Comparison of ENCODE assay signal across 23 cellular contexts in the genomic region with DNA sequence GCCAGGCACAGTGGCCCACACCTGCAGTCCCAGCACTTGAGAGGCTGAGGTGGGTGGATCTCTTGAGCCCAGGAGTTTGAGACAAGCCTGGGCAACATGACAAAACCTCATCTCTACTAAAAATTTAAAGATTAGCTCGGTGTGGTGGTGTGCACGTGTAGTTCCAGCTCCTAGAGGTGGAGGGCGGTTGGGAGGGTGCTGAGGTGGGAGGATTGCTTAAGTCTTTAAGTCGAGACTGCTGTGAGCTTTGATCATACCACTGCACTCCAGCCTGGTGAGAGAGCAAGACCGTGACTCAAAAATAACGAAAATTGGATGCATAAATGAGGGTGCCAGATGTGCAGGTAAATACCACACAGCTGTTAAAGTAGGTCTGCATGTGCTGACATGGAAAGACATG. TPM values are rescaled to one million over a fixed set of nuclear protein-coding genes. Genes with fewer than 3 reads are reported as not detected.
DNase-seq lines count a peak whose midpoint lies in the region; ATAC-seq, FAIRE-seq and TF ChIP-seq lines count a peak whose summit lies in the region.
"Had no signal": no experiment of that assay in that cellular context is flagged by ENCODE, and none has a peak within 500 bp of the region (broad histone marks: within the 10 kb centered on the region; RNA-seq: fewer than 3 reads in every experiment).

No MANE protein-coding gene starts in this region.

- H3K27ac Mint-ChIP-seq in endodermal cell: no peak overlapping the region
- H3K27ac Mint-ChIP-seq: CD4-positive, alpha-beta memory T cell had no signal

- DNase-seq in NCI-H2171 treated with DMSO at 0.1 percent for 48 hours (lab: John Stamatoyannopoulos, UW): peak; percentile 6
- no peak for DNase-seq in NCI-H2171 (lab: John Stamatoyannopoulos, UW)
- peak; percentile 12 for DNase-seq in NB4 (ENCODE audit: low read depth)
- DNase-seq in endodermal cell: no peak
- peak; percentile 44 for DNase-seq in small intestine
- DNase-seq in DMS153 treated with DMSO at 0.1 percent for 48 hours (lab: John Stamatoyannopoulos, UW; ENCODE audit: unreplicated experiment): no peak
- no peak for DNase-seq in SIG-M5 treated with dmso at 0.1 percent for 504 hours (lab: John Stamatoyannopoulos, UW; ENCODE audit: unreplicated experiment)
- DNase-seq: 8988T; CD4-positive, alpha-beta memory T cell; DMS53; GDM1; HCEC 1CT; IMR-90; Kasumi-1; NCI-H1694 treated with DMSO at 0.1 percent for 48 hours; NCI-H748 treated with DMSO at 0.1 percent for 48 hours; T-helper 1 cell had no signal

- H3K4me3 Mint-ChIP-seq in endodermal cell: no peak overlapping the region
- H3K4me3 Mint-ChIP-seq: CD4-positive, alpha-beta memory T cell had no signal

- no peak overlapping the region for H3K4me3 ChIP-seq in NB4 (ENCODE audit: low read depth, low read length)
- no peak overlapping the region for H3K4me3 ChIP-seq in endodermal cell (ENCODE audit: low read length)
- H3K4me3 ChIP-seq in small intestine (ENCODE audit: low read depth in 1 of 2, low read length in 2 of 2): no peak overlapping the region
- H3K4me3 ChIP-seq: BLaER1 treated with 17β-estradiol and CSF1 and Interleukin-3, amounts not matched to agents 10 nM and 100 nM; Peyer's patch; SJSA1 had no signal

- H3K27ac ChIP-seq in endodermal cell (ENCODE audit: low read depth, low read length) (no peak overlapping the region), small intestine (ENCODE audit: low read depth in 1 of 2, low read length in 1 of 2) (peak overlapping the region in 1 of 2 donors; percentile 36)
- H3K27ac ChIP-seq: BLaER1 treated with 17β-estradiol and CSF1 and Interleukin-3, amounts not matched to agents 10 nM and 100 nM; SJSA1 had no signal

- TF ChIP-seq POLR2A in NB4 (IDR thresholded peaks at IDR 0.05; ENCODE audit: extremely low read depth, insufficient read length): no peak

- no peak for ATAC-seq in HG02981 (IDR thresholded peaks at IDR 0.05; ENCODE audit: unreplicated experiment)

- H3K36me3 ChIP-seq in endodermal cell (ENCODE audit: control insufficient read depth, insufficient read depth, low read length): no peaks in the 10 kb centered on the region
- no peaks in the 10 kb centered on the region for H3K36me3 ChIP-seq in small intestine (ENCODE audit: control insufficient read depth in 2 of 2, insufficient read depth in 2 of 2, low read length in 2 of 2)
- H3K36me3 ChIP-seq: BLaER1 treated with 17β-estradiol and CSF1 and Interleukin-3, amounts not matched to agents 10 nM and 100 nM; SJSA1 had no signal

- peaks cover 16% of the 10 kb centered on the region for H3K36me3 Mint-ChIP-seq in endodermal cell (ENCODE audit: low read depth)

- H3K4me1 ChIP-seq in endodermal cell (ENCODE audit: control insufficient read depth, insufficient read depth, low read length) (no peaks in the 10 kb centered on the region), small intestine (ENCODE audit: control insufficient read depth in 2 of 2, insufficient read depth in 1 of 2, low read depth in 1 of 2, low read length in 1 of 2) (no peaks in the 10 kb centered on the region)
- H3K4me1 ChIP-seq: SJSA1 had no signal

- 79 to 84% methylated on average over 4 to 6 of the region's 6 CpGs for WGBS in endodermal cell (ENCODE audit: insufficient coverage in 1 of 2, insufficient read length in 1 of 2), 2 experiments
- 17 to 62% (median 37%) methylated on average over 6 of the region's 6 CpGs for WGBS in small intestine, 3 donors

- no peak for FAIRE-seq in small intestine (lab: Jason Lieb, UNC)
- FAIRE-seq: GM19239, HTR-8/SVneo had no signal

- peaks cover 29% of the 10 kb centered on the region for H3K9me3 Mint-ChIP-seq in endodermal cell

- H3K9me3 ChIP-seq in endodermal cell (ENCODE audit: control insufficient read depth, low read length) (peaks cover 20% of the 10 kb centered on the region), small intestine (ENCODE audit: control insufficient read depth, low read depth) (no peaks in the 10 kb centered on the region)
- H3K9me3 ChIP-seq: Peyer's patch, SJSA1 had no signal

- no peaks in the 10 kb centered on the region for H3K4me1 Mint-ChIP-seq in endodermal cell
- H3K4me1 Mint-ChIP-seq: CD4-positive, alpha-beta memory T cell had no signal

- TF ChIP-seq CTCF in NB4 (IDR thresholded peaks at IDR 0.05; ENCODE audit: low read depth, low read length) (no peak), endodermal cell (conservative IDR thresholded peaks at IDR 0.05) (peak; percentile 36)

- no peak overlapping the region for H3K9ac ChIP-seq in endodermal cell (ENCODE audit: extremely low read depth, low read length, poor library complexity, severe bottlenecking)
- H3K9ac ChIP-seq: BLaER1 treated with 17β-estradiol and CSF1 and Interleukin-3, amounts not matched to agents 10 nM and 100 nM had no signal

- H3K27me3 Mint-ChIP-seq in endodermal cell (ENCODE audit: insufficient read depth): no peaks in the 10 kb centered on the region
- H3K27me3 Mint-ChIP-seq: CD4-positive, alpha-beta memory T cell had no signal

- H3K27me3 ChIP-seq in endodermal cell (ENCODE audit: control insufficient read depth, insufficient read depth, low read length, poor library complexity, severe bottlenecking) (no peaks in the 10 kb centered on the region), small intestine (ENCODE audit: control insufficient read depth in 2 of 2, insufficient read depth in 2 of 2, low read length in 2 of 2) (no peaks in the 10 kb centered on the region)
- H3K27me3 ChIP-seq: BLaER1 treated with 17β-estradiol and CSF1 and Interleukin-3, amounts not matched to agents 10 nM and 100 nM; Peyer's patch; SJSA1 had no signal

RNA-seq across cellular contexts. Expression of a gene that starts 39.3 kb away (rescaled TPM):
- total RNA-seq in endodermal cell: 10 to 100 TPM; 25.9 to 31.9 TPM
- polyA plus RNA-seq in endodermal cell (2013, experiment 1 of 2): 6.3 TPM
- polyA plus RNA-seq in endodermal cell (2013, experiment 2 of 2): 7.5 TPM
- 10 to 100 TPM; 15.2 to 23.9 (median 16.8) TPM for polyA plus RNA-seq in small intestine

Comparison
In these comparisons a context has a peak if more than half of its experiments do, and no peak if none do; other contexts are left out.
1. DNase-seq: peak in NCI-H2171 treated with DMSO at 0.1 percent for 48 hours (single experiment), NB4 (single experiment) and small intestine (single experiment); none in NCI-H2171 (single experiment), endodermal cell (single experiment), DMS153 treated with DMSO at 0.1 percent for 48 hours (single experiment) and SIG-M5 treated with dmso at 0.1 percent for 504 hours (single experiment).